In genomic region chr12:53480425-53481107, GRCh38 we compare ENCODE assay signal across 1 cellular context.
A peak's percentile ranks its signal among the peaks of the same experiment; 100 is the strongest.
TF ChIP-seq lines count a peak whose summit lies in the region.

No MANE protein-coding gene starts in this region.

TF ChIP-seq in K562, 482 proteins besides CTCF, POLR2A, EP300 and RAD21:
- TF ChIP-seq POLR2AphosphoS2 (IDR thresholded peaks at IDR 0.05; ENCODE audit: low read length) = peak; percentile 41; the same call in 1 of the 2 replicates
- TF ChIP-seq JUNB (CRISPR knock-in tag; conservative IDR thresholded peaks at IDR 0.05) = no peak
- TF ChIP-seq POLR2AphosphoS5 (IDR thresholded peaks at IDR 0.05; ENCODE audit: control insufficient read depth, insufficient read depth, low read depth, low read length) = peak; percentile 69
- no peak for TF ChIP-seq ZNF184 (CRISPR knock-in tag; IDR thresholded peaks at IDR 0.05)
